ENCODE assay signal across 22 cellular contexts in the genomic region with DNA sequence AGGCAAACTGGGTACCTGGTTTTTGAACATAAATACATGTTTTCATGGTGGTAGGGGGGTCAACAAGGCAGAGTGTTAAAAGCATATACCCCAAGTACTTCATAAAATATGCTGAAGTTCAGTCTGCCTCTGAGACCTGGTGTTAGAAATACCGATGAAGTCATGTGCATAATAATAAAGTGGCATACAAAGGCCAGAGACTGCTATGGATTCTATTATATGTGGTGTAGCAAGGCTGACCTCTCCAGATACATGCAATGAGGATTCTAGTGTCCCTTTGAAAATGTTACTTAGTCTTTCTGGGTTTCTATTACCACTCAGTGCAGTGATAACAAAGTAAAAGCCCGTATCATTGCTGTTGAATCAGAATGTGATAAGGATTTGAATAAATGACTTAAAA.
"Had no signal": no experiment of that assay in that cellular context is flagged by ENCODE, and none has a peak within 500 bp of the region (broad histone marks: within the 10 kb centered on the region; RNA-seq: fewer than 3 reads in every experiment).

No MANE protein-coding gene starts in this region.

- H3K4me3 ChIP-seq: MG63, SJCRH30 had no signal

- H3K27ac ChIP-seq: RWPE1, SJCRH30 had no signal

- FAIRE-seq: HepG2 had no signal

- H3K36me3 ChIP-seq: MG63, SJCRH30 had no signal

- H3K4me1 ChIP-seq: SJCRH30 had no signal

- ATAC-seq: HepG2 had no signal

- H3K27me3 ChIP-seq: MG63, SJCRH30 had no signal

- H3K9me3 ChIP-seq: MG63 had no signal

- DNase-seq: IMR-90, Karpas-422, KG1, MG63, NCI-H1092, NCI-H1105 treated with DMSO at 0.1 percent for 48 hours, NCI-H1417 treated with DMSO at 0.1 percent for 48 hours, NCI-H146, NCI-H1694 treated with DMSO at 0.1 percent for 48 hours, NCI-H1930, NCI-H2081 treated with DMSO at 0.1 percent for 48 hours, NCI-H2171, NCI-H226, NCI-H446, NCI-H510A, NCI-H524 treated with DMSO at 0.1 percent for 48 hours, NCI-H69, NCI-H774, SHP77 treated with DMSO at 0.1 percent for 48 hours, SJCRH30 had no signal
